ENCODE assay signal across 22 cellular contexts in genomic region chr9:134321957-134322741, GRCh38. TPM values are rescaled to one million over a fixed set of nuclear protein-coding genes. Genes with fewer than 3 reads are reported as not detected.
DNase-seq lines count a peak whose midpoint lies in the region; ATAC-seq and TF ChIP-seq lines count a peak whose summit lies in the region.
"Had no signal": no experiment of that assay in that cellular context is flagged by ENCODE, and none has a peak within 500 bp of the region (broad histone marks: within the 10 kb centered on the region; RNA-seq: fewer than 3 reads in every experiment).

No MANE protein-coding gene starts in this region.

- peaks cover 3% of the 10 kb centered on the region; the same call in 1 of the 2 replicates for H3K79me2 ChIP-seq in MM.1S (ENCODE audit: low read length)

- no peak for TF ChIP-seq POLR2A in spleen (IDR thresholded peaks at IDR 0.05)

- no peaks in the 10 kb centered on the region for H3K36me3 Mint-ChIP-seq in brain
- H3K36me3 Mint-ChIP-seq: activated naive CD8-positive, alpha-beta T cell had no signal

- no peak for ATAC-seq in lower lobe of right lung
- no peak for ATAC-seq in HG02981 (IDR thresholded peaks at IDR 0.05; ENCODE audit: unreplicated experiment)
- ATAC-seq: GM23338 had no signal

- no peaks in the 10 kb centered on the region for H3K9me2 ChIP-seq in MM.1S (replicated peaks; ENCODE audit: insufficient read depth, low read length)

- no peaks in the 10 kb centered on the region for H3K27me3 ChIP-seq in NT2/D1 (ENCODE audit: insufficient read depth, insufficient read length)
- no peaks in the 10 kb centered on the region for H3K27me3 ChIP-seq in lower lobe of right lung (ENCODE audit: low read depth)
- peaks cover 0 to 14% (median 0%) of the 10 kb centered on the region in 7 donors for H3K27me3 ChIP-seq in spleen (replicated peaks in 1 of 7)
- H3K27me3 ChIP-seq in MM.1S (replicated peaks; ENCODE audit: insufficient read depth, low read length), result peaks cover 70% of the 10 kb centered on the region
- H3K27me3 ChIP-seq: breast epithelium, thyroid gland had no signal

- intact Hi-C loops in lower lobe of right lung (cut with DNase I), result no loop called here
- intact Hi-C loops in spleen (cut with DNase I; ENCODE audit: low total_unique reads), result loop anchor here (10.0 kb wide), 1 partner anchor 147 kb away; no protein-coding TSS in a partner anchor

- no peak overlapping the region for H2AFZ ChIP-seq in MM.1S (ENCODE audit: low read length)
- H2AFZ ChIP-seq: GM23338 had no signal

- 86 to 93% (median 91%) methylated on average over 17 to 19 of the region's 19 CpGs for WGBS in spleen, 5 donors

- peak overlapping the region in 1 of 5 experiments; percentile 52 for H3K4me3 Mint-ChIP-seq in brain
- H3K4me3 Mint-ChIP-seq: activated CD4-positive, alpha-beta memory T cell treated with anti-CD3 and anti-CD28 coated beads, Interleukin-2, amount 10 ng/mL, durations not matched to agents 7 days and 5 days; activated naive CD8-positive, alpha-beta T cell had no signal

- H3K4me3 ChIP-seq in NT2/D1 (ENCODE audit: insufficient read length, low read depth) (no peak overlapping the region), lower lobe of right lung (no peak overlapping the region), spleen (no peak overlapping the region), MM.1S (ENCODE audit: low read length) (no peak overlapping the region)
- H3K4me3 ChIP-seq: breast epithelium, esophagus squamous epithelium, GM23338, thyroid gland had no signal

- peaks cover 10% of the 10 kb centered on the region for H3F3A ChIP-seq in MM.1S (ENCODE audit: insufficient read depth, low read length)

- no peak overlapping the region for H3K4me2 ChIP-seq in MM.1S (ENCODE audit: low read depth, low read length)

- H3K27ac ChIP-seq in lower lobe of right lung (no peak overlapping the region), spleen (peak overlapping the region in 5 of 8 donors; percentile 61 to 66 (median 65)), MM.1S (ENCODE audit: low read length) (no peak overlapping the region)
- H3K27ac ChIP-seq: VCaP had no signal

- TF ChIP-seq CTCF in brain (conservative IDR thresholded peaks at IDR 0.05) (no peak), lower lobe of right lung (IDR thresholded peaks at IDR 0.05) (no peak), spleen (IDR thresholded peaks at IDR 0.05 in 8 of 11, conservative IDR thresholded peaks at IDR 0.05 in 3 of 11) (no peak), MM.1S (IDR thresholded peaks at IDR 0.05; ENCODE audit: low read length) (no peak)

- peaks cover 0 to 8% (median 0%) of the 10 kb centered on the region in 5 experiments for H3K9me3 Mint-ChIP-seq in brain
- H3K9me3 Mint-ChIP-seq: activated CD4-positive, alpha-beta memory T cell treated with anti-CD3 and anti-CD28 coated beads, Interleukin-2, amount 10 ng/mL, durations not matched to agents 7 days and 5 days; GM23338 had no signal

- no peaks in the 10 kb centered on the region for H4K20me1 ChIP-seq in MM.1S (ENCODE audit: insufficient read depth, low read length)

- H3K9ac ChIP-seq in NT2/D1 (ENCODE audit: insufficient read length, low read depth) (peak overlapping the region; percentile 34), MM.1S (ENCODE audit: low read length) (no peak overlapping the region)

- H3K4me1 Mint-ChIP-seq in brain, result peaks cover 76% of the 10 kb centered on the region

- H3K36me3 ChIP-seq in NT2/D1 (ENCODE audit: insufficient read depth, insufficient read length, low read length) (no peaks in the 10 kb centered on the region), lower lobe of right lung (no peaks in the 10 kb centered on the region), spleen (no peaks in the 10 kb centered on the region), MM.1S (replicated peaks; ENCODE audit: insufficient read depth, low read length) (no peaks in the 10 kb centered on the region)
- H3K36me3 ChIP-seq: breast epithelium, esophagus squamous epithelium, thyroid gland had no signal

- no peaks in the 10 kb centered on the region for H3K9me3 ChIP-seq in NT2/D1 (ENCODE audit: insufficient read depth, low read length)
- no peaks in the 10 kb centered on the region for H3K9me3 ChIP-seq in lower lobe of right lung
- no peaks in the 10 kb centered on the region for H3K9me3 ChIP-seq in spleen
- H3K9me3 ChIP-seq in MM.1S (replicated peaks; ENCODE audit: insufficient read depth, low read length), result no peaks in the 10 kb centered on the region
- H3K9me3 ChIP-seq: breast epithelium, esophagus squamous epithelium, thyroid gland had no signal

- DNase-seq in NT2/D1 (ENCODE audit: low read depth, low spot score) (no peak), lower lobe of right lung (peak; percentile 34), spleen (peak; percentile 68), MM.1S (no peak), SKM-1 (lab: John Stamatoyannopoulos, UW; ENCODE audit: unreplicated experiment) (no peak), activated T-cell treated with anti-CD3 and anti-CD28 coated beads for 4 hours (no peak)
- DNase-seq: activated CD4-positive, alpha-beta memory T cell treated with anti-CD3 and anti-CD28 coated beads, Interleukin-2, amount 10 ng/mL, durations not matched to agents 7 days and 5 days; activated T-cell treated with anti-CD3 and anti-CD28 coated beads, Interleukin-2, amount 50 U/mL, for 48 hours; AML-193; DMS 273 treated with DMSO at 0.1 percent for 48 hours; esophagus squamous epithelium; KG1; NCI-H1105; NCI-H2171; NCI-H748 treated with DMSO at 0.1 percent for 48 hours; thyroid gland had no signal

- H3K4me1 ChIP-seq in NT2/D1 (ENCODE audit: insufficient read depth, insufficient read length), result peaks cover 38% of the 10 kb centered on the region
- peaks cover 15% of the 10 kb centered on the region for H3K4me1 ChIP-seq in lower lobe of right lung
- peaks cover under 1 to 69% (median 23%) of the 10 kb centered on the region in 6 donors for H3K4me1 ChIP-seq in spleen
- no peaks in the 10 kb centered on the region for H3K4me1 ChIP-seq in MM.1S (ENCODE audit: low read length)

- H3K27me3 Mint-ChIP-seq in brain, result peaks cover 18% of the 10 kb centered on the region
- H3K27me3 Mint-ChIP-seq: activated naive CD8-positive, alpha-beta T cell had no signal

- H3K27ac Mint-ChIP-seq in brain, result peak overlapping the region; percentile 16 to 98 (median 91)
- H3K27ac Mint-ChIP-seq: activated CD4-positive, alpha-beta memory T cell treated with anti-CD3 and anti-CD28 coated beads, Interleukin-2, amount 10 ng/mL, durations not matched to agents 7 days and 5 days; activated naive CD8-positive, alpha-beta T cell; GM23338 had no signal

RNA-seq across cellular contexts. Expression of gene RXRA, which starts 4.1 kb away (rescaled TPM):
- polyA plus RNA-seq in brain (ENCODE audit: insufficient read depth, low read depth, low replicate concordance), result 29.9 TPM
- 85.7 TPM for total RNA-seq in lower lobe of right lung
- 100 to 1,000 TPM in 2 of 7 donors, 10 to 100 TPM in 5; 67.7 to 116 (median 95.6) TPM for total RNA-seq in spleen
- 10 to 100 TPM; 10.9 to 40.4 (median 11.9) TPM for polyA plus RNA-seq in spleen

Comparison
In these comparisons a context has a peak if more than half of its experiments do, and no peak if none do; other contexts are left out.
1. DNase-seq: peak in lower lobe of right lung (single experiment) and spleen (single experiment); none in NT2/D1 (single experiment), MM.1S (single experiment), SKM-1 (single experiment) and activated T-cell treated with anti-CD3 and anti-CD28 coated beads for 4 hours (single experiment).
2. H3K27ac ChIP-seq: peak in spleen (5 of 8); none in lower lobe of right lung (single experiment) and MM.1S (single experiment).